Comparison of ENCODE assay signal across 28 cellular contexts in genomic region chr4:121632686-121633085, GRCh38.
"Had no signal": no experiment of that assay in that cellular context is flagged by ENCODE, and none has a peak within 500 bp of the region (broad histone marks: within the 10 kb centered on the region; RNA-seq: fewer than 3 reads in every experiment).

No MANE protein-coding gene starts in this region.

- H3K9me3 ChIP-seq: ovary, psoas muscle, right lobe of liver, sigmoid colon, suprapubic skin, testis, tibial artery, transverse colon, upper lobe of left lung, vagina had no signal

- H3K4me1 ChIP-seq: neural progenitor cell, parathyroid adenoma, psoas muscle, right lobe of liver, sigmoid colon, suprapubic skin, testis, tibial artery, transverse colon, upper lobe of left lung, vagina had no signal

- DNase-seq: naive thymus-derived CD4-positive, alpha-beta T cell; natural killer cell; occipital lobe; ovary; psoas muscle; right cardiac atrium; right lobe of liver; sigmoid colon; small intestine; stimulated activated CD4-positive, alpha-beta T cell treated with anti-CD3 and anti-CD28 coated beads, Interleukin-15, amount 100 ng/mL, for 24 hours; stimulated activated CD4-positive, alpha-beta T cell treated with anti-CD3 and anti-CD28 coated beads, Interleukin-2, amount 100 ng/mL, for 24 hours; stimulated activated CD4-positive, alpha-beta T cell treated with anti-CD3 and anti-CD28 coated beads, Interleukin-2, amount 100 ng/mL, for 48 hours; stimulated activated CD4-positive, alpha-beta T cell treated with anti-CD3 and anti-CD28 coated beads, Interleukin-4, amount 100 ng/mL, for 24 hours; stimulated activated CD8-positive, alpha-beta memory T cell treated with anti-CD3 and anti-CD28 coated beads, Interleukin-4, amount 100 ng/mL, for 48 hours; stimulated activated naive CD4-positive, alpha-beta T cell; stimulated activated naive CD8-positive, alpha-beta T cell treated with anti-CD3 and anti-CD28 coated beads, Interleukin-15, amount 100 ng/mL, for 72 hours; stimulated activated naive CD8-positive, alpha-beta T cell treated with anti-CD3 and anti-CD28 coated beads, Interleukin-15, Interleukin-2, amounts not matched to agents 100 U/mL and 50 U/mL, for 24 hours; substantia nigra; testis; tibial artery; transverse colon; upper lobe of left lung had no signal

- H2AFZ ChIP-seq: parathyroid adenoma had no signal

- FAIRE-seq: small intestine, urothelium cell line had no signal

- H3K27me3 ChIP-seq: neural progenitor cell, ovary, right lobe of liver, sigmoid colon, suprapubic skin, testis, transverse colon, upper lobe of left lung, vagina had no signal

- H3K36me3 ChIP-seq: neural progenitor cell, ovary, right lobe of liver, sigmoid colon, suprapubic skin, tibial artery, transverse colon, upper lobe of left lung, vagina had no signal

- H3K79me2 ChIP-seq: parathyroid adenoma had no signal

- ATAC-seq: naive thymus-derived CD4-positive, alpha-beta T cell; natural killer cell; psoas muscle; right cardiac atrium; right lobe of liver; stimulated activated memory B cell treated with anti-CD40 and anti-IgM and Interleukin-4, amounts not matched to agents 10 μg/mL and 1 μg/mL and 100 μg/mL, for 72 hours; stimulated activated naive CD8-positive, alpha-beta T cell treated with anti-CD3 and anti-CD28 coated beads, Interleukin-15, amount 100 ng/mL, for 72 hours; stimulated activated naive CD8-positive, alpha-beta T cell treated with anti-CD3 and anti-CD28 coated beads, Interleukin-15, Interleukin-2, amounts not matched to agents 100 U/mL and 50 U/mL, for 24 hours had no signal

- H3K9ac ChIP-seq: neural progenitor cell, parathyroid adenoma had no signal

- H3K4me3 ChIP-seq: neural progenitor cell, ovary, psoas muscle, right lobe of liver, sigmoid colon, suprapubic skin, testis, tibial artery, transverse colon, upper lobe of left lung, vagina had no signal

- H3K27ac ChIP-seq: neural progenitor cell, ovary, parathyroid adenoma, psoas muscle, right lobe of liver, sigmoid colon, suprapubic skin, testis, tibial artery, transverse colon, upper lobe of left lung, vagina had no signal

- H3K4me2 ChIP-seq: neural progenitor cell had no signal
